ENCODE assay signal across 17 cellular contexts in the genomic region with DNA sequence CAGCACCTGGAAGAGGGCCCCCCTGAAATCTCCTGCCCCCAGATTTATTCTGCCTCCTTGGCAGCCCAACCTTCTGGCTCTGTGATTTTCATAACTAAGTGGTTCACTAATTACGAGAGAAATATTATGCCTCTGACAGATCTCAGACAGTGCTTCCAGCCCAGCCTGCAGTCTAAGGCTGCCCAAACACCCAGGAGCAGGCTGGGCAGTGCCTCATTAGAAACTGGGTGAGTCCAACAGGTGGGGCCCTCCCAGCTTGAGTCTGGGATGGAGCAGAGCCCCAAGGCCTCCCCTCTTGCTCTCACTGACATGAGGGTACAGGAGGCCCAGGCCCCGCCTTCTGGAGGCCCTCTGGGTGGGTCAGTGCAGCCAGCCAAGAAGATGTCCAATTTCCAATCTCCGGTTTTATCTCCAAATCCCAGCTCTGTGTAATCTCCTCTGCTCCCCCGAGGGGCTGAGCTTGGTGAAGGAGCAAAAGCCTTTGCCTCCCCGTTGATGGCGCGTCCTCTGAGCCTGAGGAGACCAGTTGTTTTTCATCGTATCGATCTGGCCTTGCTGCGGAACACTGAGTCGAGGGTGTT. TPM values are rescaled to one million over a fixed set of nuclear protein-coding genes. Genes with fewer than 3 reads are reported as not detected.
DNase-seq lines count a peak whose midpoint lies in the region; ATAC-seq and TF ChIP-seq lines count a peak whose summit lies in the region.
"Had no signal": no experiment of that assay in that cellular context is flagged by ENCODE, and none has a peak within 500 bp of the region (broad histone marks: within the 10 kb centered on the region; RNA-seq: fewer than 3 reads in every experiment).

No MANE protein-coding gene starts in this region.

- H3K4me3 Mint-ChIP-seq in activated CD8-positive, alpha-beta T cell treated with anti-CD3 and anti-CD28 coated beads for 36 hours = no peak overlapping the region
- H3K4me3 Mint-ChIP-seq in activated CD8-positive, alpha-beta T cell treated with anti-CD3 and anti-CD28 coated beads, Interleukin-2, amount 10 ng/mL, durations not matched to agents 7 days and 5 days = no peak overlapping the region
- H3K4me3 Mint-ChIP-seq in mesothelial cell of epicardium = no peak overlapping the region
- no peak overlapping the region for H3K4me3 Mint-ChIP-seq in nephron progenitor cell
- H3K4me3 Mint-ChIP-seq: CD8-positive, alpha-beta memory T cell had no signal

- ATAC-seq in activated CD8-positive, alpha-beta T cell treated with anti-CD3 and anti-CD28 coated beads for 36 hours = peak; percentile 10
- ATAC-seq in activated CD8-positive, alpha-beta T cell treated with anti-CD3 and anti-CD28 coated beads, Interleukin-2, amount 10 ng/mL, durations not matched to agents 7 days and 5 days = no peak
- peak; percentile 15; the same call in 1 of the 3 replicates for ATAC-seq in SK-N-SH treated with all-trans-retinoic acid at 6 μM for 48 hours

- POLR2A ChIA-PET in activated CD8-positive, alpha-beta T cell treated with anti-CD3 and anti-CD28 coated beads for 36 hours (lab: Charles Lee) = no interaction called here
- POLR2A ChIA-PET in activated CD8-positive, alpha-beta T cell treated with anti-CD3 and anti-CD28 coated beads, Interleukin-2, amount 10 ng/mL, durations not matched to agents 7 days and 5 days (lab: Charles Lee) = no interaction called here

- intact Hi-C loops in activated CD8-positive, alpha-beta T cell treated with anti-CD3 and anti-CD28 coated beads for 36 hours (cut with micrococcal nuclease) = no loop called here

- H3K9me3 Mint-ChIP-seq in activated CD8-positive, alpha-beta T cell treated with anti-CD3 and anti-CD28 coated beads for 36 hours = no peaks in the 10 kb centered on the region
- no peaks in the 10 kb centered on the region for H3K9me3 Mint-ChIP-seq in activated CD8-positive, alpha-beta T cell treated with anti-CD3 and anti-CD28 coated beads, Interleukin-2, amount 10 ng/mL, durations not matched to agents 7 days and 5 days (ENCODE audit: insufficient read depth)
- H3K9me3 Mint-ChIP-seq in mesothelial cell of epicardium (no peaks in the 10 kb centered on the region), nephron progenitor cell (no peaks in the 10 kb centered on the region)
- H3K9me3 Mint-ChIP-seq: CD8-positive, alpha-beta memory T cell had no signal

- peaks cover 1% of the 10 kb centered on the region for H3K27me3 Mint-ChIP-seq in activated CD8-positive, alpha-beta T cell treated with anti-CD3 and anti-CD28 coated beads for 36 hours
- peaks cover 7% of the 10 kb centered on the region for H3K27me3 Mint-ChIP-seq in activated CD8-positive, alpha-beta T cell treated with anti-CD3 and anti-CD28 coated beads, Interleukin-2, amount 10 ng/mL, durations not matched to agents 7 days and 5 days (ENCODE audit: low read depth)
- H3K27me3 Mint-ChIP-seq in mesothelial cell of epicardium (ENCODE audit: low read depth) (peaks cover 1% of the 10 kb centered on the region), nephron progenitor cell (ENCODE audit: low read depth, poor library complexity) (peaks cover 17% of the 10 kb centered on the region)

- DNase-seq in activated CD8-positive, alpha-beta T cell treated with anti-CD3 and anti-CD28 coated beads for 36 hours = no peak
- no peak for DNase-seq in activated CD8-positive, alpha-beta T cell treated with anti-CD3 and anti-CD28 coated beads, Interleukin-2, amount 10 ng/mL, durations not matched to agents 7 days and 5 days
- DNase-seq in mesothelial cell of epicardium (ENCODE audit: low spot score in 2 of 2, unreplicated experiment in 2 of 2) = no peak
- DNase-seq in T-helper 1 cell = no peak
- no peak for DNase-seq in NOMO-1 treated with dmso at 0.1 percent for 144 hours (lab: John Stamatoyannopoulos, UW; ENCODE audit: unreplicated experiment)
- DNase-seq in nephron progenitor cell = no peak
- DNase-seq: BE2C; CD8-positive, alpha-beta memory T cell; DND-41; H7; KG1; NCI-H1105 treated with DMSO at 0.1 percent for 48 hours; NCI-H1694; OCI-M1; SHP77 had no signal

- no peak overlapping the region for H3K27ac Mint-ChIP-seq in activated CD8-positive, alpha-beta T cell treated with anti-CD3 and anti-CD28 coated beads for 36 hours
- H3K27ac Mint-ChIP-seq in activated CD8-positive, alpha-beta T cell treated with anti-CD3 and anti-CD28 coated beads, Interleukin-2, amount 10 ng/mL, durations not matched to agents 7 days and 5 days = no peak overlapping the region
- H3K27ac Mint-ChIP-seq in mesothelial cell of epicardium = peak overlapping the region; percentile 77
- no peak overlapping the region for H3K27ac Mint-ChIP-seq in nephron progenitor cell

- CTCF ChIA-PET in activated CD8-positive, alpha-beta T cell treated with anti-CD3 and anti-CD28 coated beads for 36 hours (lab: Charles Lee) = no interaction called here
- CTCF ChIA-PET in activated CD8-positive, alpha-beta T cell treated with anti-CD3 and anti-CD28 coated beads, Interleukin-2, amount 10 ng/mL, durations not matched to agents 7 days and 5 days (lab: Charles Lee) = no interaction called here

- no peak for TF ChIP-seq CTCF in activated CD8-positive, alpha-beta T cell treated with anti-CD3 and anti-CD28 coated beads for 36 hours (IDR thresholded peaks at IDR 0.05)
- TF ChIP-seq CTCF in mesothelial cell of epicardium (IDR thresholded peaks at IDR 0.05; ENCODE audit: unreplicated experiment) = no peak
- TF ChIP-seq CTCF in nephron progenitor cell (IDR thresholded peaks at IDR 0.05) = no peak

- H3K4me1 Mint-ChIP-seq in activated CD8-positive, alpha-beta T cell treated with anti-CD3 and anti-CD28 coated beads for 36 hours (ENCODE audit: low read depth) = peaks cover 7% of the 10 kb centered on the region
- H3K4me1 Mint-ChIP-seq in activated CD8-positive, alpha-beta T cell treated with anti-CD3 and anti-CD28 coated beads, Interleukin-2, amount 10 ng/mL, durations not matched to agents 7 days and 5 days (ENCODE audit: low read depth) = peaks cover 12% of the 10 kb centered on the region
- peaks cover 27% of the 10 kb centered on the region for H3K4me1 Mint-ChIP-seq in mesothelial cell of epicardium
- peaks cover 37% of the 10 kb centered on the region for H3K4me1 Mint-ChIP-seq in nephron progenitor cell

- H3K36me3 Mint-ChIP-seq in activated CD8-positive, alpha-beta T cell treated with anti-CD3 and anti-CD28 coated beads for 36 hours (ENCODE audit: low read depth) = no peaks in the 10 kb centered on the region
- no peaks in the 10 kb centered on the region for H3K36me3 Mint-ChIP-seq in activated CD8-positive, alpha-beta T cell treated with anti-CD3 and anti-CD28 coated beads, Interleukin-2, amount 10 ng/mL, durations not matched to agents 7 days and 5 days (ENCODE audit: low read depth)
- H3K36me3 Mint-ChIP-seq in mesothelial cell of epicardium (no peaks in the 10 kb centered on the region), nephron progenitor cell (ENCODE audit: low read depth) (no peaks in the 10 kb centered on the region)
- H3K36me3 Mint-ChIP-seq: CD8-positive, alpha-beta memory T cell had no signal

TF ChIP-seq in SK-N-SH treated with all-trans-retinoic acid at 6 μM for 48 hours, 23 proteins besides CTCF, POLR2A, EP300 and RAD21 (continues in another document):
- no peak for TF ChIP-seq BACH2 (CRISPR knock-in tag; IDR thresholded peaks at IDR 0.05; ENCODE audit: borderline replicate concordance)
- no peak for TF ChIP-seq PPARA (CRISPR knock-in tag; IDR thresholded peaks at IDR 0.05; ENCODE audit: borderline replicate concordance)
- no peak for TF ChIP-seq ESRRG (CRISPR knock-in tag; IDR thresholded peaks at IDR 0.05)
- TF ChIP-seq CREB5 (CRISPR knock-in tag; IDR thresholded peaks at IDR 0.05; ENCODE audit: low read depth) = no peak
- TF ChIP-seq GLIS3 (CRISPR knock-in tag; IDR thresholded peaks at IDR 0.05) = no peak
- TF ChIP-seq, protein P1, sequence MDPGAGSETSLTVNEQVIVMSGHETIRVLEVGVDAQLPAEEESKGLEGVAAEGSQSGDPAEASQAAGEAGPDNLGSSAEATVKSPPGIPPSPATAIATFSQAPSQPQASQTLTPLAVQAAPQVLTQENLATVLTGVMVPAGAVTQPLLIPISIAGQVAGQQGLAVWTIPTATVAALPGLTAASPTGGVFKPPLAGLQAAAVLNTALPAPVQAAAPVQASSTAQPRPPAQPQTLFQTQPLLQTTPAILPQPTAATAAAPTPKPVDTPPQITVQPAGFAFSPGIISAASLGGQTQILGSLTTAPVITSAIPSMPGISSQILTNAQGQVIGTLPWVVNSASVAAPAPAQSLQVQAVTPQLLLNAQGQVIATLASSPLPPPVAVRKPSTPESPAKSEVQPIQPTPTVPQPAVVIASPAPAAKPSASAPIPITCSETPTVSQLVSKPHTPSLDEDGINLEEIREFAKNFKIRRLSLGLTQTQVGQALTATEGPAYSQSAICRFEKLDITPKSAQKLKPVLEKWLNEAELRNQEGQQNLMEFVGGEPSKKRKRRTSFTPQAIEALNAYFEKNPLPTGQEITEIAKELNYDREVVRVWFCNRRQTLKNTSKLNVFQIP (CRISPR knock-in tag; IDR thresholded peaks at IDR 0.05; ENCODE audit: borderline replicate concordance, low read depth) = no peak
- TF ChIP-seq ZFP30 (CRISPR knock-in tag; IDR thresholded peaks at IDR 0.05) = no peak
- TF ChIP-seq ZNF8 (CRISPR knock-in tag; IDR thresholded peaks at IDR 0.05) = no peak
- TF ChIP-seq ISL1 (CRISPR knock-in tag; IDR thresholded peaks at IDR 0.05) = no peak
- TF ChIP-seq ARNTL (CRISPR knock-in tag; IDR thresholded peaks at IDR 0.05; ENCODE audit: borderline replicate concordance, low read depth) = no peak
- TF ChIP-seq TOX (CRISPR knock-in tag; IDR thresholded peaks at IDR 0.05; ENCODE audit: borderline replicate concordance) = no peak

RNA-seq across cellular contexts. Expression of gene ABCC3, which starts 20.1 kb away (rescaled TPM):
- total RNA-seq in activated CD8-positive, alpha-beta T cell treated with anti-CD3 and anti-CD28 coated beads for 36 hours = not detected
- total RNA-seq in activated CD8-positive, alpha-beta T cell treated with anti-CD3 and anti-CD28 coated beads, Interleukin-2, amount 10 ng/mL, durations not matched to agents 7 days and 5 days = not detected
- 0.44 to 1.2 TPM (median 0.93 TPM) in 3 replicates for total RNA-seq in mesothelial cell of epicardium
- total RNA-seq: G401 had no signal

RNA-seq across cellular contexts. Expression of gene CACNA1G, which starts 54.0 kb away (rescaled TPM):
- under 1 TPM in 1 of 2 experiments, not detected in 1; 0.13 TPM for total RNA-seq in activated CD8-positive, alpha-beta T cell treated with anti-CD3 and anti-CD28 coated beads for 36 hours
- not detected for total RNA-seq in activated CD8-positive, alpha-beta T cell treated with anti-CD3 and anti-CD28 coated beads, Interleukin-2, amount 10 ng/mL, durations not matched to agents 7 days and 5 days
- total RNA-seq in mesothelial cell of epicardium = 26.1 to 29.0 TPM (median 26.9 TPM) in 3 replicates

Comparison
In these comparisons a context has a peak if more than half of its experiments do, and no peak if none do; other contexts are left out.
1. RNA of gene CACNA1G, which starts 54.0 kb away (total RNA-seq): 26.1 to 29.0 TPM in mesothelial cell of epicardium; 0.13 TPM in activated CD8-positive, alpha-beta T cell treated with anti-CD3 and anti-CD28 coated beads for 36 hours and not detected in activated CD8-positive, alpha-beta T cell treated with anti-CD3 and anti-CD28 coated beads, Interleukin-2, amount 10 ng/mL, durations not matched to agents 7 days and 5 days; every median in the first group is over 10 times any median in the second.